Comparison of ENCODE assay signal across 8 cellular contexts in the genomic region with DNA sequence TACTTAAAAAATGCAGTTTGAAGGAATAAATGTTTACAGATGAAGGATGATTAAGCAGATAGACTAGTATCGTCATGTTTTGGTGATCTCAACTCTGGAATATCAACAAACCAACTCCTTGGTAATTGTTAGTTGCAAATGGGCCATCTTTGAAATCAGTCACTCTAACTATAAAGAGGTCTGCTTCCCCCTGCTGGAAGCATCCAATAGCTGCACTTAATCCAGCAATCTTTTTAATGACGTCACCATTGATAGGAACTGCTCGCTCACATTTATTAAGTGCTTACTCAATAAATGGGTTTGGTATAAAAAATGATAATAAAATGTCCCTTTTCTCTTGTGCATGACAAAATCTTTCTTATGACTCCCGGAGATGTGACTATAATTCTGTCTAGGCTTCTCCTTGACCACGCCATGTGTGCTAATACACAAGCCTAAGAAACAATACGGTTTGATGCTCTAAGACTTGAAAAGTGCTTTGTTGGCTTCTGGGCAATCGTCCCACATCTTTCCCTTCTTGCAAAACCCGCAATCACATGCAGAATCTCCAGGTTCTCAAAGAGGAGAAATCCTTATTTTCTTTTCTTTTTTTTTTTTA.
DNase-seq lines count a peak whose midpoint lies in the region; ATAC-seq and TF ChIP-seq lines count a peak whose summit lies in the region.

No MANE protein-coding gene starts in this region.

- H3K27me3 Mint-ChIP-seq in activated CD4-positive, alpha-beta memory T cell treated with anti-CD3 and anti-CD28 coated beads for 36 hours: no peaks in the 10 kb centered on the region
- H3K27me3 Mint-ChIP-seq in activated CD4-positive, alpha-beta memory T cell treated with anti-CD3 and anti-CD28 coated beads, Interleukin-2, amount 10 ng/mL, durations not matched to agents 7 days and 5 days: no peaks in the 10 kb centered on the region
- no peaks in the 10 kb centered on the region for H3K27me3 Mint-ChIP-seq in GM23338 (ENCODE audit: insufficient read depth, low read depth, poor library complexity)
- peaks cover 41% of the 10 kb centered on the region for H3K27me3 Mint-ChIP-seq in osteocyte (ENCODE audit: unreplicated experiment)

- H3K9me2 ChIP-seq in GM23338 (ENCODE audit: insufficient read depth): no peaks in the 10 kb centered on the region

- no peak overlapping the region for H3K27ac ChIP-seq in GM23338 (ENCODE audit: low read depth)
- H3K27ac ChIP-seq in uterus: no peak overlapping the region

- H3K9me3 ChIP-seq in uterus: no peaks in the 10 kb centered on the region

- ATAC-seq in GM23338: no peak

- no peaks in the 10 kb centered on the region for H3K36me3 Mint-ChIP-seq in activated CD4-positive, alpha-beta memory T cell treated with anti-CD3 and anti-CD28 coated beads for 36 hours
- H3K36me3 Mint-ChIP-seq in activated CD4-positive, alpha-beta memory T cell treated with anti-CD3 and anti-CD28 coated beads, Interleukin-2, amount 10 ng/mL, durations not matched to agents 7 days and 5 days (ENCODE audit: low read depth): no peaks in the 10 kb centered on the region
- H3K36me3 Mint-ChIP-seq in GM23338 (ENCODE audit: low read depth): no peaks in the 10 kb centered on the region
- H3K36me3 Mint-ChIP-seq in osteocyte (ENCODE audit: unreplicated experiment): no peaks in the 10 kb centered on the region

- H3K79me2 ChIP-seq in GM23338 (replicated peaks; ENCODE audit: insufficient read depth): no peaks in the 10 kb centered on the region

- intact Hi-C loops in activated CD4-positive, alpha-beta memory T cell treated with anti-CD3 and anti-CD28 coated beads for 36 hours (cut with micrococcal nuclease): loop anchor here (1.0 to 5.0 kb wide), 3 partner anchors 154 to 242 kb away; no protein-coding TSS in a partner anchor
- intact Hi-C loops in uterus (cut with DNase I; ENCODE audit: low total_unique reads): no loop called here

- H3K4me3 Mint-ChIP-seq in activated CD4-positive, alpha-beta memory T cell treated with anti-CD3 and anti-CD28 coated beads for 36 hours: no peak overlapping the region
- H3K4me3 Mint-ChIP-seq in activated CD4-positive, alpha-beta memory T cell treated with anti-CD3 and anti-CD28 coated beads, Interleukin-2, amount 10 ng/mL, durations not matched to agents 7 days and 5 days: no peak overlapping the region
- H3K4me3 Mint-ChIP-seq in GM23338 (no peak overlapping the region), osteocyte (ENCODE audit: unreplicated experiment) (no peak overlapping the region)

- no peak for TF ChIP-seq POLR2A in uterus (IDR thresholded peaks at IDR 0.05)

- DNase-seq in activated CD4-positive, alpha-beta memory T cell treated with anti-CD3 and anti-CD28 coated beads for 36 hours: peak; percentile 10
- DNase-seq in activated CD4-positive, alpha-beta memory T cell treated with anti-CD3 and anti-CD28 coated beads, Interleukin-2, amount 10 ng/mL, durations not matched to agents 7 days and 5 days: no peak
- DNase-seq in GM23338 (ENCODE audit: low spot score) (peak; percentile 83), RKO (ENCODE audit: low spot score) (peak; percentile 83), epithelial cell of esophagus (ENCODE audit: low read depth) (peak; percentile 86), osteocyte (ENCODE audit: extremely low spot score, unreplicated experiment) (no peak), uterus (no peak)
- DNase-seq in Jurkat, Clone E6-1 (ENCODE audit: low read depth, low spot score): peak; percentile 64

- no peaks in the 10 kb centered on the region for H3K9me3 Mint-ChIP-seq in activated CD4-positive, alpha-beta memory T cell treated with anti-CD3 and anti-CD28 coated beads for 36 hours
- no peaks in the 10 kb centered on the region for H3K9me3 Mint-ChIP-seq in activated CD4-positive, alpha-beta memory T cell treated with anti-CD3 and anti-CD28 coated beads, Interleukin-2, amount 10 ng/mL, durations not matched to agents 7 days and 5 days
- H3K9me3 Mint-ChIP-seq in GM23338 (no peaks in the 10 kb centered on the region), osteocyte (ENCODE audit: unreplicated experiment) (no peaks in the 10 kb centered on the region)

- no peak overlapping the region for H3K27ac Mint-ChIP-seq in activated CD4-positive, alpha-beta memory T cell treated with anti-CD3 and anti-CD28 coated beads for 36 hours
- no peak overlapping the region for H3K27ac Mint-ChIP-seq in activated CD4-positive, alpha-beta memory T cell treated with anti-CD3 and anti-CD28 coated beads, Interleukin-2, amount 10 ng/mL, durations not matched to agents 7 days and 5 days
- H3K27ac Mint-ChIP-seq in GM23338: no peak overlapping the region
- H3K27ac Mint-ChIP-seq in osteocyte (ENCODE audit: unreplicated experiment): no peak overlapping the region

- CTCF ChIA-PET in activated CD4-positive, alpha-beta memory T cell treated with anti-CD3 and anti-CD28 coated beads for 36 hours (lab: Charles Lee): interaction anchor here (2.5 to 4.0 kb wide), 3 partner anchors 153 to 244 kb away, joined by 15 to 37 read pairs (median 22); no protein-coding TSS in a partner anchor
- CTCF ChIA-PET in activated CD4-positive, alpha-beta memory T cell treated with anti-CD3 and anti-CD28 coated beads, Interleukin-2, amount 10 ng/mL, durations not matched to agents 7 days and 5 days (lab: Charles Lee): interaction anchor here (1.5 to 2.8 kb wide), 2 partner anchors 153 to 245 kb away, joined by 4 to 11 read pairs; no protein-coding TSS in a partner anchor

- no peaks in the 10 kb centered on the region for H3K4me1 Mint-ChIP-seq in activated CD4-positive, alpha-beta memory T cell treated with anti-CD3 and anti-CD28 coated beads for 36 hours (ENCODE audit: low read depth)
- no peaks in the 10 kb centered on the region for H3K4me1 Mint-ChIP-seq in activated CD4-positive, alpha-beta memory T cell treated with anti-CD3 and anti-CD28 coated beads, Interleukin-2, amount 10 ng/mL, durations not matched to agents 7 days and 5 days
- H3K4me1 Mint-ChIP-seq in GM23338: peaks cover 4% of the 10 kb centered on the region; the same call in 2 of the 3 replicates
- H3K4me1 Mint-ChIP-seq in osteocyte (ENCODE audit: unreplicated experiment): no peaks in the 10 kb centered on the region

- H2AFZ ChIP-seq in GM23338: no peak overlapping the region

- no peak overlapping the region for H3K4me2 ChIP-seq in GM23338

- H3K4me1 ChIP-seq in GM23338 (ENCODE audit: insufficient read depth) (no peaks in the 10 kb centered on the region), uterus (no peaks in the 10 kb centered on the region)

- POLR2A ChIA-PET in activated CD4-positive, alpha-beta memory T cell treated with anti-CD3 and anti-CD28 coated beads for 36 hours (lab: Charles Lee): no interaction called here
- POLR2A ChIA-PET in activated CD4-positive, alpha-beta memory T cell treated with anti-CD3 and anti-CD28 coated beads, Interleukin-2, amount 10 ng/mL, durations not matched to agents 7 days and 5 days (lab: Charles Lee): no interaction called here

- H3K27me3 ChIP-seq in GM23338 (ENCODE audit: insufficient read depth) (no peaks in the 10 kb centered on the region), uterus (no peaks in the 10 kb centered on the region)

- H3K36me3 ChIP-seq in GM23338 (ENCODE audit: insufficient read depth): no peaks in the 10 kb centered on the region
- no peaks in the 10 kb centered on the region for H3K36me3 ChIP-seq in uterus

- no peaks in the 10 kb centered on the region for H3F3A ChIP-seq in GM23338 (replicated peaks; ENCODE audit: low read depth)

- no peaks in the 10 kb centered on the region for H4K20me1 ChIP-seq in GM23338 (replicated peaks; ENCODE audit: insufficient read depth)

- H3K4me3 ChIP-seq in GM23338: no peak overlapping the region
- no peak overlapping the region for H3K4me3 ChIP-seq in Jurkat, Clone E6-1 (ENCODE audit: low read length)
- H3K4me3 ChIP-seq in epithelial cell of esophagus (ENCODE audit: low read length): no peak overlapping the region
- no peak overlapping the region for H3K4me3 ChIP-seq in uterus

- TF ChIP-seq CTCF in GM23338 (conservative IDR thresholded peaks at IDR 0.05; ENCODE audit: low read depth in 2 of 2) (peak; percentile 74 to 82), epithelial cell of esophagus (IDR thresholded peaks at IDR 0.05; ENCODE audit: insufficient read depth, low read depth, low read length, missing control alignments) (peak; percentile 81), osteocyte (IDR thresholded peaks at IDR 0.05) (peak; percentile 87), uterus (IDR thresholded peaks at IDR 0.05) (no peak)

TF ChIP-seq in GM23338, 12 proteins besides CTCF, POLR2A, EP300 and RAD21:
- TF ChIP-seq NANOG (IDR thresholded peaks at IDR 0.05; ENCODE audit: borderline replicate concordance) (no peak), CREB1 (CRISPR knock-in tag; IDR thresholded peaks at IDR 0.05; ENCODE audit: low read depth) (peak; percentile 95), ZNF114 (CRISPR knock-in tag; IDR thresholded peaks at IDR 0.05) (no peak)

Comparison
In these comparisons a context has a peak if more than half of its experiments do, and no peak if none do; other contexts are left out.
1. DNase-seq: peak in activated CD4-positive, alpha-beta memory T cell treated with anti-CD3 and anti-CD28 coated beads for 36 hours (single experiment), GM23338 (single experiment), Jurkat, Clone E6-1 (single experiment), RKO (single experiment) and epithelial cell of esophagus (single experiment); none in activated CD4-positive, alpha-beta memory T cell treated with anti-CD3 and anti-CD28 coated beads, Interleukin-2, amount 10 ng/mL, durations not matched to agents 7 days and 5 days (single experiment), osteocyte (single experiment) and uterus (0 of 2).
2. CTCF ChIP-seq: peak in GM23338 (2 of 2), epithelial cell of esophagus (single experiment) and osteocyte (single experiment); none in uterus (0 of 4).